10 cellular contexts compared by ENCODE assay signal in genomic region chr2:109382236-109382930, GRCh38.
A peak's percentile ranks its signal among the peaks of the same experiment; 100 is the strongest.
DNase-seq lines count a peak whose midpoint lies in the region; ATAC-seq and TF ChIP-seq lines count a peak whose summit lies in the region.
"Had no signal": no experiment of that assay in that cellular context is flagged by ENCODE, and none has a peak within 500 bp of the region (broad histone marks: within the 10 kb centered on the region; RNA-seq: fewer than 3 reads in every experiment).

No MANE protein-coding gene starts in this region.

- DNase-seq in G401 (ENCODE audit: low spot score), result peak; percentile 55
- DNase-seq in left ventricle myocardium inferior, result no peak
- DNase-seq in sigmoid colon, result peak; percentile 53
- DNase-seq in AG08395 (ENCODE audit: low spot score), result no peak
- DNase-seq in pons (ENCODE audit: low spot score), result no peak
- no peak for DNase-seq in NCI-H774 (lab: John Stamatoyannopoulos, UW)
- no peak for DNase-seq in COLO829 (ENCODE audit: low spot score)
- DNase-seq: T-helper 17 cell had no signal

- H3K9me3 ChIP-seq in left ventricle myocardium inferior (replicated peaks), result no peaks in the 10 kb centered on the region
- no peaks in the 10 kb centered on the region for H3K9me3 ChIP-seq in sigmoid colon
- H3K9me3 ChIP-seq: adrenal gland had no signal

- ATAC-seq in SK-N-SH treated with all-trans-retinoic acid at 6 μM for 48 hours, result peak; percentile 15; the same call in 2 of the 3 replicates
- ATAC-seq: T-helper 17 cell had no signal

- TF ChIP-seq CTCF in left ventricle myocardium inferior (IDR thresholded peaks at IDR 0.05; ENCODE audit: borderline replicate concordance) (no peak), sigmoid colon (IDR thresholded peaks at IDR 0.05) (no peak)

- no peak overlapping the region for H3K4me3 ChIP-seq in left ventricle myocardium inferior
- H3K4me3 ChIP-seq in sigmoid colon, result no peak overlapping the region
- H3K4me3 ChIP-seq: adrenal gland had no signal

- no peaks in the 10 kb centered on the region for H3K36me3 ChIP-seq in left ventricle myocardium inferior
- H3K36me3 ChIP-seq in sigmoid colon, result no peaks in the 10 kb centered on the region
- H3K36me3 ChIP-seq: adrenal gland had no signal

- TF ChIP-seq EP300 in sigmoid colon (IDR thresholded peaks at IDR 0.05), result no peak

- H3K27me3 ChIP-seq in left ventricle myocardium inferior (ENCODE audit: low read depth) (no peaks in the 10 kb centered on the region), sigmoid colon (no peaks in the 10 kb centered on the region)
- H3K27me3 ChIP-seq: adrenal gland had no signal

- in situ Hi-C loops in G401 (cut with HindIII; ENCODE audit: low sequenced_read_pairs), result no loop called here

- WGBS in sigmoid colon, 2 donors, result 84 to 85% methylated on average over 10 of the region's 10 CpGs

- no peak for TF ChIP-seq POLR2A in sigmoid colon (IDR thresholded peaks at IDR 0.05)

- H3K4me1 ChIP-seq in left ventricle myocardium inferior (peaks cover 55% of the 10 kb centered on the region), sigmoid colon (peaks cover 0 to 21% (median 15%) of the 10 kb centered on the region in 4 donors)

- intact Hi-C loops in left ventricle myocardium inferior (cut with micrococcal nuclease), result no loop called here
- intact Hi-C loops in sigmoid colon (cut with DNase I), result no loop called here

- H3K27ac ChIP-seq in left ventricle myocardium inferior (replicated peaks) (peak overlapping the region; percentile 68), sigmoid colon (peak overlapping the region in 1 of 4 donors; percentile 19)

TF ChIP-seq in SK-N-SH treated with all-trans-retinoic acid at 6 μM for 48 hours, 23 proteins besides CTCF, POLR2A, EP300 and RAD21:
- TF ChIP-seq CSRNP3 (CRISPR knock-in tag; IDR thresholded peaks at IDR 0.05) (no peak), ISL1 (CRISPR knock-in tag; IDR thresholded peaks at IDR 0.05) (no peak), ZNF565 (CRISPR knock-in tag; conservative IDR thresholded peaks at IDR 0.05; ENCODE audit: low read depth) (no peak), ZNF70 (CRISPR knock-in tag; IDR thresholded peaks at IDR 0.05) (no peak), CREB5 (CRISPR knock-in tag; IDR thresholded peaks at IDR 0.05; ENCODE audit: low read depth) (no peak), ARNTL (CRISPR knock-in tag; IDR thresholded peaks at IDR 0.05; ENCODE audit: borderline replicate concordance, low read depth) (no peak), ESRRG (CRISPR knock-in tag; IDR thresholded peaks at IDR 0.05) (no peak), CSDC2 (CRISPR knock-in tag; IDR thresholded peaks at IDR 0.05) (no peak), OSR1 (CRISPR knock-in tag; IDR thresholded peaks at IDR 0.05) (no peak), RARB (CRISPR knock-in tag; IDR thresholded peaks at IDR 0.05) (no peak), ZNF8 (CRISPR knock-in tag; IDR thresholded peaks at IDR 0.05) (no peak), ZC3H10 (CRISPR knock-in tag; IDR thresholded peaks at IDR 0.05) (no peak), SNAI2 (CRISPR knock-in tag; IDR thresholded peaks at IDR 0.05) (no peak), PPARA (CRISPR knock-in tag; IDR thresholded peaks at IDR 0.05; ENCODE audit: borderline replicate concordance) (no peak), GLIS3 (CRISPR knock-in tag; IDR thresholded peaks at IDR 0.05) (no peak)

Comparison
In these comparisons a context has a peak if more than half of its experiments do, and no peak if none do; other contexts are left out.
1. DNase-seq: peak in G401 (single experiment) and sigmoid colon (single experiment); none in left ventricle myocardium inferior (single experiment), AG08395 (single experiment), pons (single experiment), NCI-H774 (single experiment) and COLO829 (single experiment).